ENCODE assay signal across 14 cellular contexts in genomic region chr16:58036943-58037342, GRCh38. TPM values are rescaled to one million over a fixed set of nuclear protein-coding genes. Genes with fewer than 3 reads are reported as not detected.
A peak's percentile ranks its signal among the peaks of the same experiment; 100 is the strongest.
DNase-seq lines count a peak whose midpoint lies in the region; ATAC-seq and TF ChIP-seq lines count a peak whose summit lies in the region.
"Had no signal": no experiment of that assay in that cellular context is flagged by ENCODE, and none has a peak within 500 bp of the region (broad histone marks: within the 10 kb centered on the region; RNA-seq: fewer than 3 reads in every experiment).

No MANE protein-coding gene starts in this region.

- no peaks in the 10 kb centered on the region for H4K20me1 ChIP-seq in SK-N-SH (ENCODE audit: insufficient read depth)
- H4K20me1 ChIP-seq: BLaER1 had no signal

- ATAC-seq in SK-N-SH treated with all-trans-retinoic acid at 6 μM for 48 hours = no peak
- ATAC-seq in activated T-helper 17 cell treated with anti-CD3 and anti-CD28 coated beads, Interleukin-2, amount 50 U/mL, for 72 hours (replicated peaks) = no peak
- no peak for ATAC-seq in upper lobe of right lung

- H3K79me2 ChIP-seq in SK-N-SH (ENCODE audit: insufficient read depth) = no peaks in the 10 kb centered on the region

- no peak overlapping the region for H3K9ac ChIP-seq in SK-N-SH
- H3K9ac ChIP-seq: BLaER1 had no signal

- no peaks in the 10 kb centered on the region for H3K9me2 ChIP-seq in SK-N-SH

- intact Hi-C loops in upper lobe of right lung (cut with DNase I) = no loop called here

- H3K9me3 ChIP-seq in SK-N-SH = no peaks in the 10 kb centered on the region
- no peaks in the 10 kb centered on the region for H3K9me3 ChIP-seq in upper lobe of right lung
- H3K9me3 ChIP-seq: BLaER1, Caco-2, HAP-1 had no signal

- 67% methylated on average over 5 of the region's 6 CpGs for WGBS in SK-N-SH (ENCODE audit: low lambda C conversion rate)

- H3K4me3 ChIP-seq in SK-N-SH (ENCODE audit: low read depth in 2 of 2, low read length in 1 of 2) (no peak overlapping the region), upper lobe of right lung (no peak overlapping the region)
- H3K4me3 ChIP-seq: BLaER1, HAP-1 had no signal

- H3K27me3 ChIP-seq in SK-N-SH (ENCODE audit: insufficient read depth) (no peaks in the 10 kb centered on the region), upper lobe of right lung (no peaks in the 10 kb centered on the region)
- H3K27me3 ChIP-seq: BLaER1 had no signal

- CTCF ChIA-PET in SK-N-SH (lab: Yijun Ruan, JAX) = interaction anchor here (0.8 to 6.1 kb wide), 4 partner anchors 16 to 90 kb away, joined by 3 to 72 read pairs (median 36); partner anchors contain the start of gene CFAP20

- no peaks in the 10 kb centered on the region for H3K4me1 Mint-ChIP-seq in activated T-helper 17 cell treated with anti-CD3 and anti-CD28 coated beads, Interleukin-2, amount 50 U/mL, for 72 hours
- peaks cover 40% of the 10 kb centered on the region for H3K4me1 Mint-ChIP-seq in nephron progenitor cell
- H3K4me1 Mint-ChIP-seq: CD8-positive, alpha-beta memory T cell had no signal

- no peak for TF ChIP-seq RAD21 in SK-N-SH (IDR thresholded peaks at IDR 0.05; ENCODE audit: low read length)

- H3K27me3 Mint-ChIP-seq in activated T-helper 17 cell treated with anti-CD3 and anti-CD28 coated beads, Interleukin-2, amount 50 U/mL, for 72 hours = no peaks in the 10 kb centered on the region
- H3K27me3 Mint-ChIP-seq in nephron progenitor cell (ENCODE audit: low read depth, poor library complexity) = peaks cover 6% of the 10 kb centered on the region

- TF ChIP-seq EP300 in SK-N-SH (IDR thresholded peaks at IDR 0.05; ENCODE audit: borderline replicate concordance in 1 of 2, low read depth in 1 of 2, low read length in 1 of 2) = no peak

- H3K36me3 Mint-ChIP-seq in activated T-helper 17 cell treated with anti-CD3 and anti-CD28 coated beads, Interleukin-2, amount 50 U/mL, for 72 hours (ENCODE audit: low read depth) = no peaks in the 10 kb centered on the region
- peaks cover 13% of the 10 kb centered on the region for H3K36me3 Mint-ChIP-seq in nephron progenitor cell (ENCODE audit: low read depth)
- H3K36me3 Mint-ChIP-seq: CD8-positive, alpha-beta memory T cell had no signal

- H3K9me3 Mint-ChIP-seq in activated T-helper 17 cell treated with anti-CD3 and anti-CD28 coated beads, Interleukin-2, amount 50 U/mL, for 72 hours = no peaks in the 10 kb centered on the region
- no peaks in the 10 kb centered on the region for H3K9me3 Mint-ChIP-seq in nephron progenitor cell
- H3K9me3 Mint-ChIP-seq: HFFc6 had no signal

- POLR2A ChIA-PET in SK-N-SH (lab: Yijun Ruan, JAX) = no interaction called here

- no peak overlapping the region for H3K4me2 ChIP-seq in SK-N-SH
- H3K4me2 ChIP-seq: BLaER1 had no signal

- H3K27ac Mint-ChIP-seq in activated T-helper 17 cell treated with anti-CD3 and anti-CD28 coated beads, Interleukin-2, amount 50 U/mL, for 72 hours = peak overlapping the region; percentile 12
- peak overlapping the region; percentile 22 for H3K27ac Mint-ChIP-seq in nephron progenitor cell
- H3K27ac Mint-ChIP-seq: HFFc6 had no signal

- TF ChIP-seq CTCF in SK-N-SH (IDR thresholded peaks at IDR 0.05) = no peak
- TF ChIP-seq CTCF in nephron progenitor cell (IDR thresholded peaks at IDR 0.05) = no peak
- TF ChIP-seq CTCF in upper lobe of right lung (IDR thresholded peaks at IDR 0.05) = no peak

- H3K36me3 ChIP-seq in SK-N-SH (replicated peaks in 1 of 2; ENCODE audit: control insufficient read depth in 1 of 2, insufficient read depth in 2 of 2, low read length in 1 of 2) (no peaks in the 10 kb centered on the region), upper lobe of right lung (peaks cover 22% of the 10 kb centered on the region)
- H3K36me3 ChIP-seq: BLaER1, HAP-1 had no signal

- no peaks in the 10 kb centered on the region for H3F3A ChIP-seq in SK-N-SH (replicated peaks; ENCODE audit: insufficient read depth)

- H2AFZ ChIP-seq in SK-N-SH (ENCODE audit: low read depth) = no peak overlapping the region

- no peak overlapping the region for H3K27ac ChIP-seq in SK-N-SH (ENCODE audit: low read depth in 2 of 2, low read length in 1 of 2)
- H3K27ac ChIP-seq in upper lobe of right lung = no peak overlapping the region
- H3K27ac ChIP-seq: 22Rv1, BLaER1 had no signal

- no peak overlapping the region for H3K4me3 Mint-ChIP-seq in activated T-helper 17 cell treated with anti-CD3 and anti-CD28 coated beads, Interleukin-2, amount 50 U/mL, for 72 hours
- H3K4me3 Mint-ChIP-seq in nephron progenitor cell = no peak overlapping the region
- H3K4me3 Mint-ChIP-seq: CD8-positive, alpha-beta memory T cell; HFFc6 had no signal

- DNase-seq in SK-N-SH (peak; percentile 10), nephron progenitor cell (no peak), upper lobe of right lung (peak; percentile 36), mesenteric fat pad (ENCODE audit: low spot score) (no peak), NCI-H1436 (lab: John Stamatoyannopoulos, UW) (no peak)
- DNase-seq: AML-193; Caco-2; CD8-positive, alpha-beta memory T cell; HFFc6 had no signal

- H3K4me1 ChIP-seq in SK-N-SH (ENCODE audit: control insufficient read depth in 1 of 2, insufficient read depth in 2 of 2, low read depth in 1 of 2, low read length in 1 of 2) (peaks cover 0 to 52% of the 10 kb centered on the region in 2 experiments; a peak in 1 of 4 replicates), upper lobe of right lung (peaks cover 15% of the 10 kb centered on the region)
- H3K4me1 ChIP-seq: HAP-1 had no signal

TF ChIP-seq in SK-N-SH, 30 proteins besides CTCF, POLR2A, EP300 and RAD21 (continues in another document):
- TF ChIP-seq MXI1 (IDR thresholded peaks at IDR 0.05; ENCODE audit: low read depth, low read length) (no peak), NFIC (IDR thresholded peaks at IDR 0.05; ENCODE audit: borderline replicate concordance) (no peak)

TF ChIP-seq in SK-N-SH treated with all-trans-retinoic acid at 6 μM for 48 hours, 23 proteins besides CTCF, POLR2A, EP300 and RAD21:
- TF ChIP-seq ZFP30 (CRISPR knock-in tag; IDR thresholded peaks at IDR 0.05) (no peak), RARB (CRISPR knock-in tag; IDR thresholded peaks at IDR 0.05) (no peak), ZNF8 (CRISPR knock-in tag; IDR thresholded peaks at IDR 0.05) (no peak), ZFP3 (CRISPR knock-in tag; IDR thresholded peaks at IDR 0.05) (no peak), ARNTL (CRISPR knock-in tag; IDR thresholded peaks at IDR 0.05; ENCODE audit: borderline replicate concordance, low read depth) (no peak), TOX (CRISPR knock-in tag; IDR thresholded peaks at IDR 0.05; ENCODE audit: borderline replicate concordance) (no peak), CREB5 (CRISPR knock-in tag; IDR thresholded peaks at IDR 0.05; ENCODE audit: low read depth) (no peak)
- TF ChIP-seq, protein P1, sequence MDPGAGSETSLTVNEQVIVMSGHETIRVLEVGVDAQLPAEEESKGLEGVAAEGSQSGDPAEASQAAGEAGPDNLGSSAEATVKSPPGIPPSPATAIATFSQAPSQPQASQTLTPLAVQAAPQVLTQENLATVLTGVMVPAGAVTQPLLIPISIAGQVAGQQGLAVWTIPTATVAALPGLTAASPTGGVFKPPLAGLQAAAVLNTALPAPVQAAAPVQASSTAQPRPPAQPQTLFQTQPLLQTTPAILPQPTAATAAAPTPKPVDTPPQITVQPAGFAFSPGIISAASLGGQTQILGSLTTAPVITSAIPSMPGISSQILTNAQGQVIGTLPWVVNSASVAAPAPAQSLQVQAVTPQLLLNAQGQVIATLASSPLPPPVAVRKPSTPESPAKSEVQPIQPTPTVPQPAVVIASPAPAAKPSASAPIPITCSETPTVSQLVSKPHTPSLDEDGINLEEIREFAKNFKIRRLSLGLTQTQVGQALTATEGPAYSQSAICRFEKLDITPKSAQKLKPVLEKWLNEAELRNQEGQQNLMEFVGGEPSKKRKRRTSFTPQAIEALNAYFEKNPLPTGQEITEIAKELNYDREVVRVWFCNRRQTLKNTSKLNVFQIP (CRISPR knock-in tag; IDR thresholded peaks at IDR 0.05; ENCODE audit: borderline replicate concordance, low read depth) = no peak
TF ChIP-seq in SK-N-SH treated with all-trans-retinoic acid at 6 μM for 48 hours: peak in this region for 0.

RNA-seq across cellular contexts. Expression of gene MMP15, which starts 11.4 kb away (rescaled TPM):
- polyA plus RNA-seq in SK-N-SH (2012; rRNA removed) = 2.6 and 3.1 TPM in 2 replicates
- 1.1 and 2.2 TPM in 2 replicates for polyA plus RNA-seq in SK-N-SH (2012; cell fraction: cytosol; rRNA removed)
- 3.5 and 3.9 TPM in 2 replicates for polyA plus RNA-seq in SK-N-SH (2012; cell fraction: nucleus; rRNA removed)
- total RNA-seq in activated T-helper 17 cell treated with anti-CD3 and anti-CD28 coated beads, Interleukin-2, amount 50 U/mL, for 72 hours = under 1 TPM; 0.19 to 0.29 TPM
- total RNA-seq in upper lobe of right lung = 25.2 TPM
- 23.2 TPM for total RNA-seq in mesenteric fat pad

RNA-seq across cellular contexts. Expression of gene USB1, which starts 35.7 kb away (rescaled TPM):
- 87.3 and 94.1 TPM in 2 replicates for polyA plus RNA-seq in SK-N-SH (2012; rRNA removed)
- 53.0 and 69.3 TPM in 2 replicates for polyA plus RNA-seq in SK-N-SH (2012; cell fraction: cytosol; rRNA removed)
- 39.0 and 44.4 TPM in 2 replicates for polyA plus RNA-seq in SK-N-SH (2012; cell fraction: nucleus; rRNA removed)
- 10 to 100 TPM; 33.7 to 56.6 TPM for total RNA-seq in activated T-helper 17 cell treated with anti-CD3 and anti-CD28 coated beads, Interleukin-2, amount 50 U/mL, for 72 hours
- total RNA-seq in upper lobe of right lung = 37.4 TPM
- total RNA-seq in mesenteric fat pad = 40.8 TPM

RNA-seq across cellular contexts. Expression of gene ZNF319, which starts 36.5 kb away (rescaled TPM):
- polyA plus RNA-seq in SK-N-SH (2012; rRNA removed) = 4.8 and 7.6 TPM in 2 replicates
- 3.2 and 5.1 TPM in 2 replicates for polyA plus RNA-seq in SK-N-SH (2012; cell fraction: cytosol; rRNA removed)
- 8.5 and 8.8 TPM in 2 replicates for polyA plus RNA-seq in SK-N-SH (2012; cell fraction: nucleus; rRNA removed)
- total RNA-seq in activated T-helper 17 cell treated with anti-CD3 and anti-CD28 coated beads, Interleukin-2, amount 50 U/mL, for 72 hours = 1 to 10 TPM; 3.9 to 5.5 TPM
- total RNA-seq in upper lobe of right lung (10.6 TPM), mesenteric fat pad (7.5 TPM)

Comparison
In these comparisons a context has a peak if more than half of its experiments do, and no peak if none do; other contexts are left out.
1. DNase-seq: peak in SK-N-SH (single experiment) and upper lobe of right lung (single experiment); none in nephron progenitor cell (single experiment), mesenteric fat pad (single experiment) and NCI-H1436 (single experiment).
2. RNA of gene MMP15, which starts 11.4 kb away (total RNA-seq): 25.2 TPM in upper lobe of right lung (single experiment) and 23.2 TPM in mesenteric fat pad (single experiment); 0.19 to 0.29 TPM in activated T-helper 17 cell treated with anti-CD3 and anti-CD28 coated beads, Interleukin-2, amount 50 U/mL, for 72 hours; every median in the first group is over 10 times any median in the second.